ENCODE assay signal across 18 cellular contexts in genomic region chr1:210541680-210542358, GRCh38.
DNase-seq lines count a peak whose midpoint lies in the region; ATAC-seq, FAIRE-seq and TF ChIP-seq lines count a peak whose summit lies in the region.
"Had no signal": no experiment of that assay in that cellular context is flagged by ENCODE, and none has a peak within 500 bp of the region (broad histone marks: within the 10 kb centered on the region; RNA-seq: fewer than 3 reads in every experiment).

No MANE protein-coding gene starts in this region.

- no peak for ATAC-seq in pancreas
- ATAC-seq in HG02642 (IDR thresholded peaks at IDR 0.05; ENCODE audit: poor library complexity, unreplicated experiment), result no peak
- ATAC-seq: activated CD4-positive, CD25-positive, alpha-beta regulatory T cell treated with anti-CD3 and anti-CD28 coated beads, Interleukin-2, amount 50 U/mL, for 24 hours; body of pancreas; gastrocnemius medialis had no signal

- no peaks in the 10 kb centered on the region for H4K20me1 ChIP-seq in H9 (ENCODE audit: control insufficient read depth, insufficient read depth, insufficient read length)

- H3K4me1 ChIP-seq in H9 (ENCODE audit: insufficient read depth, low read length) (peaks cover 5% of the 10 kb centered on the region; the same call in 1 of the 2 replicates), adipocyte (ENCODE audit: control insufficient read depth, insufficient read depth, low read length) (no peaks in the 10 kb centered on the region), mesodermal cell (ENCODE audit: control insufficient read depth, insufficient read depth, low read length, poor library complexity, severe bottlenecking) (peaks cover 12% of the 10 kb centered on the region), pancreas (no peaks in the 10 kb centered on the region), esophagus squamous epithelium (no peaks in the 10 kb centered on the region)
- H3K4me1 ChIP-seq: body of pancreas, gastrocnemius medialis, left ventricle myocardium inferior, thyroid gland had no signal

- peak overlapping the region; percentile 71; the same call in 1 of the 2 replicates for H3K14ac ChIP-seq in H9 (ENCODE audit: insufficient read depth, low read length)

- peak; percentile 27 for DNase-seq in Daoy (ENCODE audit: low read depth)
- DNase-seq in H9, result peak; percentile 46
- peak; percentile 31 for DNase-seq in adipocyte (ENCODE audit: low read depth)
- DNase-seq in pancreas, result no peak
- DNase-seq in activated T-cell treated with anti-CD3 and anti-CD28 coated beads, Interleukin-2, amount 50 U/mL, for 24 hours, result no peak
- DNase-seq in esophagus squamous epithelium (lab: John Stamatoyannopoulos, UW), result no peak
- DNase-seq: activated effector memory CD4-positive, alpha-beta T cell treated with anti-CD3 and anti-CD28 coated beads, Interleukin-2, amount 50 U/mL, for 16 hours; body of pancreas; cortex of kidney; gastrocnemius medialis; left ventricle myocardium inferior; NCI-H1436 treated with DMSO at 0.1 percent for 48 hours; NCI-H446 treated with DMSO at 0.1 percent for 48 hours; SHP77 treated with DMSO at 0.1 percent for 48 hours; thyroid gland had no signal

- H2AFZ ChIP-seq in H9 (ENCODE audit: low read length), result no peak overlapping the region

- no peak overlapping the region for H2BK12ac ChIP-seq in H9 (ENCODE audit: insufficient read length, low read depth, low read length)

- TF ChIP-seq POLR2A in esophagus squamous epithelium (IDR thresholded peaks at IDR 0.05), result no peak

- no peak overlapping the region for H3K9ac ChIP-seq in H9 (ENCODE audit: extremely low read depth, insufficient read length, low read length)
- no peak overlapping the region for H3K9ac ChIP-seq in adipocyte (ENCODE audit: low read length)

- H3K36me3 Mint-ChIP-seq in H9 (ENCODE audit: insufficient read depth in 1 of 3, low read depth in 3 of 3), result no peaks in the 10 kb centered on the region
- no peaks in the 10 kb centered on the region for H3K36me3 Mint-ChIP-seq in activated T-cell treated with anti-CD3 and anti-CD28 coated beads, Interleukin-2, amount 50 U/mL, for 24 hours (ENCODE audit: low read depth)

- H2BK15ac ChIP-seq in H9 (ENCODE audit: low read depth, low read length), result no peak overlapping the region

- no peak overlapping the region for H4K8ac ChIP-seq in H9 (replicated peaks; ENCODE audit: insufficient read length, low read depth, low read length)

- H3K36me3 ChIP-seq in adipocyte (ENCODE audit: control insufficient read depth, insufficient read depth, low read length, severe bottlenecking) (no peaks in the 10 kb centered on the region), mesodermal cell (ENCODE audit: control insufficient read depth, insufficient read depth, low read length) (no peaks in the 10 kb centered on the region), pancreas (no peaks in the 10 kb centered on the region), esophagus squamous epithelium (no peaks in the 10 kb centered on the region)
- H3K36me3 ChIP-seq: gastrocnemius medialis, left ventricle myocardium inferior, thyroid gland had no signal

- H3K9me3 ChIP-seq in H9 (ENCODE audit: control insufficient read depth, low read depth, low read length) (no peaks in the 10 kb centered on the region), adipocyte (ENCODE audit: control insufficient read depth, low read length) (no peaks in the 10 kb centered on the region), mesodermal cell (ENCODE audit: control insufficient read depth, low read length) (no peaks in the 10 kb centered on the region), pancreas (no peaks in the 10 kb centered on the region), esophagus squamous epithelium (no peaks in the 10 kb centered on the region)
- H3K9me3 ChIP-seq: body of pancreas, gastrocnemius medialis, left ventricle myocardium inferior, thyroid gland had no signal

- no peak for TF ChIP-seq CTCF in H9 (conservative IDR thresholded peaks at IDR 0.05)
- TF ChIP-seq CTCF in pancreas (IDR thresholded peaks at IDR 0.05), result no peak
- no peak for TF ChIP-seq CTCF in esophagus squamous epithelium (IDR thresholded peaks at IDR 0.05)

- H2BK120ac ChIP-seq in H9 (ENCODE audit: low read depth, low read length, poor library complexity, severe bottlenecking), result no peak overlapping the region

- peak overlapping the region; percentile 76 for H2BK5ac ChIP-seq in H9 (ENCODE audit: insufficient read length, low read length)

- H3K27ac Mint-ChIP-seq in H9, result peak overlapping the region in 2 of 3 experiments; percentile 33 to 96; a peak in 1 of 7 replicates
- no peak overlapping the region for H3K27ac Mint-ChIP-seq in activated T-cell treated with anti-CD3 and anti-CD28 coated beads, Interleukin-2, amount 50 U/mL, for 24 hours

- H3K4me3 Mint-ChIP-seq in H9, result no peak overlapping the region
- no peak overlapping the region for H3K4me3 Mint-ChIP-seq in activated T-cell treated with anti-CD3 and anti-CD28 coated beads, Interleukin-2, amount 50 U/mL, for 24 hours

- no peak overlapping the region for H3K23ac ChIP-seq in H9 (ENCODE audit: insufficient read length, low read depth, low read length)

- no peak overlapping the region for H4K91ac ChIP-seq in H9 (ENCODE audit: insufficient read length, low read depth, low read length)

- no peak overlapping the region for H3T11ph ChIP-seq in H9 (ENCODE audit: low read length)

- no peak overlapping the region for H3K4ac ChIP-seq in H9 (ENCODE audit: low read depth, low read length)

- intact Hi-C loops in pancreas (cut with DNase I) (no loop called here), esophagus squamous epithelium (cut with DNase I) (no loop called here)

- WGBS in H9 (ENCODE audit: extremely low coverage, insufficient read length, low lambda C conversion rate), result no CpG with 5 or more reads among the region's 6 CpGs
- WGBS in mesodermal cell (ENCODE audit: insufficient coverage in 2 of 2), 2 experiments, result 43 to 46% methylated on average over 2 to 4 of the region's 6 CpGs
- 67 to 68% methylated on average over 6 of the region's 6 CpGs for WGBS in pancreas, 2 donors
- WGBS in esophagus squamous epithelium, 2 donors, result 67 to 75% methylated on average over 6 of the region's 6 CpGs

- H2AK5ac ChIP-seq in H9 (ENCODE audit: insufficient read length, low read length), result no peak overlapping the region

- no peak overlapping the region for H2BK20ac ChIP-seq in H9 (ENCODE audit: low read depth, low read length, poor library complexity, severe bottlenecking)

- H3K79me1 ChIP-seq in H9 (ENCODE audit: insufficient read depth, low read depth, low read length, poor library complexity, severe bottlenecking), result no peaks in the 10 kb centered on the region

- no peak overlapping the region for H3K4me2 ChIP-seq in H9 (ENCODE audit: insufficient read depth, insufficient read length, low read length)

- no peaks in the 10 kb centered on the region for H3K23me2 ChIP-seq in H9 (ENCODE audit: insufficient read length, low read depth, low read length, poor library complexity, severe bottlenecking)

- no peaks in the 10 kb centered on the region for H3K27me3 ChIP-seq in H9 (ENCODE audit: insufficient read depth, low read length)
- H3K27me3 ChIP-seq in adipocyte (replicated peaks; ENCODE audit: control insufficient read depth, insufficient read depth, low read length), result no peaks in the 10 kb centered on the region
- H3K27me3 ChIP-seq in pancreas, result no peaks in the 10 kb centered on the region
- no peaks in the 10 kb centered on the region for H3K27me3 ChIP-seq in esophagus squamous epithelium
- H3K27me3 ChIP-seq: body of pancreas, gastrocnemius medialis, thyroid gland had no signal

- H4K5ac ChIP-seq in H9 (ENCODE audit: insufficient read length, low read depth, low read length), result no peak overlapping the region

- H3K9me3 Mint-ChIP-seq in H9, result no peaks in the 10 kb centered on the region
- H3K9me3 Mint-ChIP-seq in activated T-cell treated with anti-CD3 and anti-CD28 coated beads, Interleukin-2, amount 50 U/mL, for 24 hours, result no peaks in the 10 kb centered on the region

- H3K4me3 ChIP-seq in adipocyte (ENCODE audit: low read length) (no peak overlapping the region), mesodermal cell (ENCODE audit: extremely low read depth, insufficient read depth, low read length, poor library complexity, severe bottlenecking) (no peak overlapping the region), pancreas (no peak overlapping the region), esophagus squamous epithelium (no peak overlapping the region)
- H3K4me3 ChIP-seq: body of pancreas, gastrocnemius medialis, left ventricle myocardium inferior, thyroid gland had no signal

- FAIRE-seq in pancreas (lab: Jason Lieb, UNC), result no peak

- H3K79me2 ChIP-seq in H9 (ENCODE audit: insufficient read depth, low read length), result no peaks in the 10 kb centered on the region

- no peaks in the 10 kb centered on the region for H3K27me3 Mint-ChIP-seq in H9 (ENCODE audit: low read depth)
- H3K27me3 Mint-ChIP-seq in activated T-cell treated with anti-CD3 and anti-CD28 coated beads, Interleukin-2, amount 50 U/mL, for 24 hours, result no peaks in the 10 kb centered on the region

- no peak overlapping the region for H3K27ac ChIP-seq in H9 (ENCODE audit: insufficient read length, low read depth, low read length)
- H3K27ac ChIP-seq in mesodermal cell (ENCODE audit: low read depth, low read length, severe bottlenecking), result peak overlapping the region; percentile 44
- no peak overlapping the region for H3K27ac ChIP-seq in pancreas
- H3K27ac ChIP-seq in esophagus squamous epithelium, result no peak overlapping the region
- H3K27ac ChIP-seq: body of pancreas, gastrocnemius medialis, left ventricle myocardium inferior, thyroid gland had no signal

- peaks cover 12 to 14% of the 10 kb centered on the region in 2 experiments for H3K4me1 Mint-ChIP-seq in H9
- H3K4me1 Mint-ChIP-seq in activated T-cell treated with anti-CD3 and anti-CD28 coated beads, Interleukin-2, amount 50 U/mL, for 24 hours (ENCODE audit: low read depth), result peaks cover 1% of the 10 kb centered on the region

- H3K56ac ChIP-seq in H9 (ENCODE audit: insufficient read length, low read depth, low read length), result no peak overlapping the region

- no peak overlapping the region for H3K18ac ChIP-seq in H9 (ENCODE audit: insufficient read length, low read depth, low read length)

Comparison
In these comparisons a context has a peak if more than half of its experiments do, and no peak if none do; other contexts are left out.
1. DNase-seq: peak in Daoy (single experiment), H9 (single experiment) and adipocyte (single experiment); none in pancreas (0 of 6), activated T-cell treated with anti-CD3 and anti-CD28 coated beads, Interleukin-2, amount 50 U/mL, for 24 hours (single experiment) and esophagus squamous epithelium (single experiment).